ENCODE assay signal across 2 cellular contexts in genomic region chrX:154366666-154367055, GRCh38.
A peak's percentile ranks its signal among the peaks of the same experiment; 100 is the strongest.
TF ChIP-seq lines count a peak whose summit lies in the region.

No MANE protein-coding gene starts in this region.

TF ChIP-seq in GM23338, 12 proteins besides CTCF, POLR2A, EP300 and RAD21:
- TF ChIP-seq ZNF114 (CRISPR knock-in tag; IDR thresholded peaks at IDR 0.05) (no peak), ZNF462 (CRISPR knock-in tag; IDR thresholded peaks at IDR 0.05) (no peak)

TF ChIP-seq in H1, 55 proteins besides CTCF, POLR2A, EP300 and RAD21:
- TF ChIP-seq FOSL1 (IDR thresholded peaks at IDR 0.05; ENCODE audit: insufficient read depth, low read depth, low read length) = no peak
- peak; percentile 76 for TF ChIP-seq POLR2AphosphoS5 (IDR thresholded peaks at IDR 0.05; ENCODE audit: low read depth, low read length)
